4 cellular contexts compared by ENCODE assay signal in the genomic region with DNA sequence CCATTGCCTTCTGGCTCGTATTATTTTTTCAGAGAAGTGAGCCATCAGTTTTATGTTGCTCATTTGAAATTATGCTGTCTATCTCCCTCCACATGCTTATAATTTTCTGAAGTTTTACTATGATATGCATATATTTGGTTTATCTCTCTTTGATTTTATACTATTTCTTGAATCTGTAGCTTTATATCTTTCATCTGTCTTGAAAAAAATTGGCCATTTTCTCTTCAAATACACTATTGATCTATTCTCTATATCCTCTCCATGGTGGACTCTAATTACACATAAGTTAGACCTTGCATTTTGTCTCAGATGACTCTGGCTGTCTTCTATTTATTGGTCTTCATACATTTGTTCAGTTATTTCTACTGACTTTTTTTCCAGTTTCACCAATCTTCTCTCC. TPM values are rescaled to one million over a fixed set of nuclear protein-coding genes. Genes with fewer than 3 reads are reported as not detected.
"Had no signal": no experiment of that assay in that cellular context is flagged by ENCODE, and none has a peak within 500 bp of the region (broad histone marks: within the 10 kb centered on the region; RNA-seq: fewer than 3 reads in every experiment).

No MANE protein-coding gene starts in this region.

- DNase-seq: GDM1, GF-D8 had no signal

- ATAC-seq: GM12878 had no signal

- H3K4me3 ChIP-seq: GM12878 had no signal

RNA-seq across cellular contexts. Expression of a gene that starts 13.7 kb away (rescaled TPM):
- total RNA-seq: G401 had no signal
